Comparison of ENCODE assay signal across 8 cellular contexts in the genomic region with DNA sequence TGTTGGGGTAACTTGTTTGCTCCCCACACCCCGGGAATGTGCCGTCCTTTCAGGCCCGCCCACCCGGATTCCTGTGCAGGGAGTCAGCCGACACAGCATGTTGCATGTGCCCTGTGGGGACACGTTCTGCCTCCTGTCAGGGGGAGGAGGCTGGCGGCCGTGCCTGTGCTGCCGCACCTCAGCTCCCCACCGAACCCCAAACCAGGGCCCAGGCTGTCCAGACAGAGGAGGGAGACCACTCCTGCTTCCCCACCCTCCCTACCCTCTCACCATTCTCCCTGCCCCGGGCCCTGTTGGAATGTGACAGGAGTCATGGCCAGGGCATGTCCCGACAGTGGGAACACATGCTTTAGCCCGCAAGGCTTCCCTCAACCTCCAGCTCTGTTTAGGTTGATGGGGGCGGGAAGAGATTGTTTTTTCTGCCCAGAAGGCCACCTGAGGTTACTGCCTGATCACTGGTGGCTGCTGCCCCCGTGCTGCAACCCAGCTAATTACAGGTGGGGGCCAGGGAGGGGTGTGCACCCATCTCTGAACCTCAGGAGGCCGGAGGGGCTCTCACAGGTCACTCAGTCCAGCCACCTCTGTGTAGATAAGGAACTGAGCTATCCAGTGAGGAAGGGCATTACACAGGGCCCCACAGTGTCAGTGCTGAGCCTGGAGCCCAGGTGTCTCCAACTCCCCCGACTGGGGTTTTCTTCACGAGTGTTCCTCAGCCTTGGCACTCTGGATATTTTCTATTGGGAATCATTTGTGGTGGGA. TPM values are rescaled to one million over a fixed set of nuclear protein-coding genes. Genes with fewer than 3 reads are reported as not detected.
DNase-seq lines count a peak whose midpoint lies in the region; ATAC-seq and TF ChIP-seq lines count a peak whose summit lies in the region.

No MANE protein-coding gene starts in this region.

- H3K9me3 ChIP-seq in OCI-LY7 (ENCODE audit: low read length) = no peaks in the 10 kb centered on the region
- no peaks in the 10 kb centered on the region for H3K9me3 ChIP-seq in trophoblast cell (ENCODE audit: insufficient read depth, low read depth, low read length)

- no peak overlapping the region for H3K14ac ChIP-seq in trophoblast cell (ENCODE audit: low read length)

- H3K79me2 ChIP-seq in OCI-LY7 (ENCODE audit: insufficient read depth, low read depth, low read length) (no peaks in the 10 kb centered on the region), trophoblast cell (ENCODE audit: control insufficient read depth, insufficient read depth, low read length, poor library complexity) (peaks cover 2% of the 10 kb centered on the region)

- no peak overlapping the region for H2BK5ac ChIP-seq in trophoblast cell (ENCODE audit: low read depth, low read length, poor library complexity)

- peaks cover 9% of the 10 kb centered on the region for H3K79me1 ChIP-seq in trophoblast cell (ENCODE audit: low read length)

- no peaks in the 10 kb centered on the region for H3K9me2 ChIP-seq in OCI-LY7 (ENCODE audit: insufficient read depth, low read length)

- H3K4me3 ChIP-seq in OCI-LY7 (ENCODE audit: low read depth, low read length, poor library complexity, severe bottlenecking) = no peak overlapping the region
- H3K4me3 ChIP-seq in trophoblast cell (ENCODE audit: low read depth, low read length) = no peak overlapping the region

- no peak overlapping the region for H2AK5ac ChIP-seq in trophoblast cell (ENCODE audit: low read length)

- no peak overlapping the region for H2BK12ac ChIP-seq in trophoblast cell (ENCODE audit: low read length)

- H3K27ac ChIP-seq in OCI-LY7 (ENCODE audit: low read depth, low read length, poor library complexity, severe bottlenecking) (no peak overlapping the region), trophoblast cell (ENCODE audit: low read depth, low read length) (peak overlapping the region; percentile 63)

- peaks cover 28% of the 10 kb centered on the region; the same call in 1 of the 2 replicates for H3K36me3 ChIP-seq in OCI-LY7 (ENCODE audit: insufficient read depth, low read length)
- H3K36me3 ChIP-seq in trophoblast cell (ENCODE audit: control insufficient read depth in 1 of 2, insufficient read depth in 2 of 2, low read length in 2 of 2) = peaks cover 27 to 37% of the 10 kb centered on the region in 2 experiments

- H4K20me1 ChIP-seq in OCI-LY7 (ENCODE audit: insufficient read depth, low read length) = no peaks in the 10 kb centered on the region

- intact Hi-C loops in OCI-LY7 (cut with micrococcal nuclease; ENCODE audit: unreplicated experiment) = no loop called here

- ATAC-seq in esophagus mucosa (peak; percentile 70), HG02623 (IDR thresholded peaks at IDR 0.05; ENCODE audit: unreplicated experiment) (no peak)

- TF ChIP-seq CTCF in GM12873 (IDR thresholded peaks at IDR 0.05; ENCODE audit: insufficient read depth, low read depth, low read length, missing control alignments) = peak; percentile 64
- TF ChIP-seq CTCF in OCI-LY7 (conservative IDR thresholded peaks at IDR 0.05; ENCODE audit: low read length) = peak; percentile 72

- H2AFZ ChIP-seq in OCI-LY7 (ENCODE audit: low read length) = no peak overlapping the region
- no peak overlapping the region for H2AFZ ChIP-seq in trophoblast cell (ENCODE audit: insufficient read depth, low read length, poor library complexity)

- no peak overlapping the region for H4K8ac ChIP-seq in trophoblast cell (ENCODE audit: low read depth, low read length)

- POLR2A ChIA-PET in OCI-LY7 (lab: Charles Lee) = interaction anchor here (0.6 kb wide), 1 partner anchor 61 kb away, joined by 3 read pairs; no protein-coding TSS in a partner anchor

- H3K4me1 ChIP-seq in OCI-LY7 (ENCODE audit: insufficient read depth, low read length, poor library complexity, severe bottlenecking) = no peaks in the 10 kb centered on the region
- peaks cover 33 to 44% of the 10 kb centered on the region in 2 experiments for H3K4me1 ChIP-seq in trophoblast cell (ENCODE audit: control insufficient read depth in 1 of 2, insufficient read depth in 2 of 2, low read length in 2 of 2)

- H3K27me3 ChIP-seq in trophoblast cell (ENCODE audit: insufficient read depth, low read length) = no peaks in the 10 kb centered on the region

- no peak overlapping the region for H3K18ac ChIP-seq in trophoblast cell (ENCODE audit: low read length)

- no peak overlapping the region for H2BK120ac ChIP-seq in trophoblast cell (ENCODE audit: insufficient read depth, low read length, poor library complexity)

- CTCF ChIA-PET in OCI-LY7 (lab: Charles Lee; ENCODE audit: unreplicated experiment) = no interaction called here

- no CpG with 5 or more reads among the region's 18 CpGs for WGBS in trophoblast cell (ENCODE audit: extremely low coverage, insufficient coverage, insufficient read length)

- H3K4me2 ChIP-seq in OCI-LY7 (ENCODE audit: low read length) (no peak overlapping the region), trophoblast cell (ENCODE audit: low read length) (peak overlapping the region; percentile 36)

- no peak overlapping the region for H3K23ac ChIP-seq in trophoblast cell (ENCODE audit: low read length)

- no TSS peak for BruUV-seq in OCI-LY7 (replicated peaks; lab: Mats Ljungman, UMichigan)

- peak overlapping the region; percentile 4 for H4K91ac ChIP-seq in trophoblast cell (ENCODE audit: low read depth, low read length)

- H4K12ac ChIP-seq in trophoblast cell (ENCODE audit: low read depth, low read length) = no peak overlapping the region

- no peak overlapping the region for H3K4ac ChIP-seq in trophoblast cell (ENCODE audit: low read depth, low read length)

- H3K9ac ChIP-seq in trophoblast cell (ENCODE audit: low read length) = no peak overlapping the region

- DNase-seq in OCI-LY7 (ENCODE audit: low spot score) (peak; percentile 51), trophoblast cell (peak; percentile 87 to 89), SIG-M5 treated with dmso at 0.1 percent for 504 hours (lab: John Stamatoyannopoulos, UW; ENCODE audit: unreplicated experiment) (no peak)
- no peak for DNase-seq in stimulated activated CD4-positive, alpha-beta T cell treated with anti-CD3 and anti-CD28 coated beads, Interleukin-2, amount 100 ng/mL, for 24 hours
- no peak for DNase-seq in activated naive CD4-positive, alpha-beta T cell treated with Interleukin-2 at 50 U/mL for 16 hours

RNA-seq across cellular contexts. Expression of a gene that starts 13.6 kb away (rescaled TPM):
- total RNA-seq in OCI-LY7 (2014; rRNA removed; shearing (Covaris generic)) = 0.19 TPM in 1 of 2 replicates, not detected in the other
- total RNA-seq in OCI-LY7 (2022) (0.25 and 0.52 TPM in 2 replicates), esophagus mucosa (0.20 TPM)
- 0.74 and 0.78 TPM in 2 replicates for polyA plus RNA-seq in trophoblast cell (2013)

RNA-seq across cellular contexts. Expression of a gene that starts 19.2 kb away (rescaled TPM):
- total RNA-seq in OCI-LY7 (2014; rRNA removed; shearing (Covaris generic)) = 16.7 and 22.0 TPM in 2 replicates
- total RNA-seq in OCI-LY7 (2022) (32.3 and 34.4 TPM in 2 replicates), esophagus mucosa (8.9 TPM)
- 21.4 and 21.9 TPM in 2 replicates for polyA plus RNA-seq in trophoblast cell (2013)

RNA-seq across cellular contexts. Expression of a gene that starts 20.2 kb away (rescaled TPM):
- total RNA-seq in OCI-LY7 (2014; rRNA removed; shearing (Covaris generic)) = 31.8 and 38.2 TPM in 2 replicates
- total RNA-seq in OCI-LY7 (2022) (41.9 and 45.5 TPM in 2 replicates), esophagus mucosa (41.8 TPM)
- polyA plus RNA-seq in trophoblast cell (2013) = 124 and 129 TPM in 2 replicates

RNA-seq across cellular contexts. Expression of a gene that starts 20.3 kb away (rescaled TPM):
- total RNA-seq in OCI-LY7 (2014; rRNA removed; shearing (Covaris generic)) = 40.7 and 46.0 TPM in 2 replicates
- total RNA-seq in OCI-LY7 (2022) (36.9 and 41.2 TPM in 2 replicates), esophagus mucosa (33.0 TPM)
- 23.9 and 25.0 TPM in 2 replicates for polyA plus RNA-seq in trophoblast cell (2013)

RNA-seq across cellular contexts. Expression of a gene that starts 41.2 kb away (rescaled TPM):
- total RNA-seq in OCI-LY7 (2014; rRNA removed; shearing (Covaris generic)) = not detected in 2 replicates
- total RNA-seq in OCI-LY7 (2022) (not detected in 2 replicates), esophagus mucosa (8.9 TPM)
- 12.6 and 13.6 TPM in 2 replicates for polyA plus RNA-seq in trophoblast cell (2013)

Comparison
In these comparisons a context has a peak if more than half of its experiments do, and no peak if none do; other contexts are left out.
1. DNase-seq: peak in OCI-LY7 (single experiment) and trophoblast cell (2 of 2); none in SIG-M5 treated with dmso at 0.1 percent for 504 hours (single experiment), stimulated activated CD4-positive, alpha-beta T cell treated with anti-CD3 and anti-CD28 coated beads, Interleukin-2, amount 100 ng/mL, for 24 hours (0 of 2) and activated naive CD4-positive, alpha-beta T cell treated with Interleukin-2 at 50 U/mL for 16 hours (single experiment).